3 cellular contexts compared by ENCODE assay signal in the genomic region with DNA sequence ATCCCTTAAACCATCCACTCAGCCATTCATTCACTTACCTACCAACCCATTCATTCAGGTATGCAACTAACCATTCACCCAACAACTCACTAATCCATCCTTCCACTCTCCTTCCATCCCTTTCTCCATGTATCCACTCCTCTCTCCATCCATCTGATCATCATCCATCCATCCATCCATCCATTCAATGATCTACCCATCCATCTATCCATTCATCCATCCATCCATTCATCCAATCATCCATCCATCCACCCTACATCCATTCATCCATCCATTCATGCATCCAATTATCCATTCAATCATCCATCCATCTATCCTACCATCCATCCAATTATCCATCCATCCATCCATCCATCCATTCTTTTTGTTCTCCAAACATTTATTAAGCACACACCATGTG.
TF ChIP-seq lines count a peak whose summit lies in the region.

No MANE protein-coding gene starts in this region.

TF ChIP-seq in A549, 52 proteins besides CTCF, POLR2A, EP300 and RAD21 (continued from another document):
- no peak for TF ChIP-seq MAZ (IDR thresholded peaks at IDR 0.05; ENCODE audit: borderline replicate concordance, low read depth, low read length)
- TF ChIP-seq CHD4 (IDR thresholded peaks at IDR 0.05; ENCODE audit: borderline replicate concordance), result no peak
- no peak for TF ChIP-seq RARB (CRISPR knock-in tag; IDR thresholded peaks at IDR 0.05)
- TF ChIP-seq, protein P1, sequence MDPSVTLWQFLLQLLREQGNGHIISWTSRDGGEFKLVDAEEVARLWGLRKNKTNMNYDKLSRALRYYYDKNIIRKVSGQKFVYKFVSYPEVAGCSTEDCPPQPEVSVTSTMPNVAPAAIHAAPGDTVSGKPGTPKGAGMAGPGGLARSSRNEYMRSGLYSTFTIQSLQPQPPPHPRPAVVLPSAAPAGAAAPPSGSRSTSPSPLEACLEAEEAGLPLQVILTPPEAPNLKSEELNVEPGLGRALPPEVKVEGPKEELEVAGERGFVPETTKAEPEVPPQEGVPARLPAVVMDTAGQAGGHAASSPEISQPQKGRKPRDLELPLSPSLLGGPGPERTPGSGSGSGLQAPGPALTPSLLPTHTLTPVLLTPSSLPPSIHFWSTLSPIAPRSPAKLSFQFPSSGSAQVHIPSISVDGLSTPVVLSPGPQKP (IDR thresholded peaks at IDR 0.05; ENCODE audit: low read depth, low read length), result no peak
- TF ChIP-seq PHF8 (IDR thresholded peaks at IDR 0.05; ENCODE audit: borderline replicate concordance, low read depth), result no peak
- no peak for TF ChIP-seq CBX8 (IDR thresholded peaks at IDR 0.05)
- no peak for TF ChIP-seq GATA3 (IDR thresholded peaks at IDR 0.05; ENCODE audit: borderline replicate concordance)
- TF ChIP-seq, protein P2, sequence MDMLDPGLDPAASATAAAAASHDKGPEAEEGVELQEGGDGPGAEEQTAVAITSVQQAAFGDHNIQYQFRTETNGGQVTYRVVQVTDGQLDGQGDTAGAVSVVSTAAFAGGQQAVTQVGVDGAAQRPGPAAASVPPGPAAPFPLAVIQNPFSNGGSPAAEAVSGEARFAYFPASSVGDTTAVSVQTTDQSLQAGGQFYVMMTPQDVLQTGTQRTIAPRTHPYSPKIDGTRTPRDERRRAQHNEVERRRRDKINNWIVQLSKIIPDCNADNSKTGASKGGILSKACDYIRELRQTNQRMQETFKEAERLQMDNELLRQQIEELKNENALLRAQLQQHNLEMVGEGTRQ (IDR thresholded peaks at IDR 0.05), result no peak
- no peak for TF ChIP-seq ZNF302 (CRISPR knock-in tag; IDR thresholded peaks at IDR 0.05)
- TF ChIP-seq FOSB (CRISPR knock-in tag; IDR thresholded peaks at IDR 0.05), result no peak
- TF ChIP-seq CBX2 (IDR thresholded peaks at IDR 0.05; ENCODE audit: borderline replicate concordance, low read depth), result no peak
- no peak for TF ChIP-seq ZFP36 (IDR thresholded peaks at IDR 0.05; ENCODE audit: borderline replicate concordance, partially characterized antibody)
- TF ChIP-seq KDM1A (IDR thresholded peaks at IDR 0.05; ENCODE audit: low read depth), result no peak
- no peak for TF ChIP-seq KDM5A (IDR thresholded peaks at IDR 0.05)
- TF ChIP-seq, protein P3, sequence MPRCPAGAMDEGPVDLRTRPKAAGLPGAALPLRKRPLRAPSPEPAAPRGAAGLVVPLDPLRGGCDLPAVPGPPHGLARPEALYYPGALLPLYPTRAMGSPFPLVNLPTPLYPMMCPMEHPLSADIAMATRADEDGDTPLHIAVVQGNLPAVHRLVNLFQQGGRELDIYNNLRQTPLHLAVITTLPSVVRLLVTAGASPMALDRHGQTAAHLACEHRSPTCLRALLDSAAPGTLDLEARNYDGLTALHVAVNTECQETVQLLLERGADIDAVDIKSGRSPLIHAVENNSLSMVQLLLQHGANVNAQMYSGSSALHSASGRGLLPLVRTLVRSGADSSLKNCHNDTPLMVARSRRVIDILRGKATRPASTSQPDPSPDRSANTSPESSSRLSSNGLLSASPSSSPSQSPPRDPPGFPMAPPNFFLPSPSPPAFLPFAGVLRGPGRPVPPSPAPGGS (IDR thresholded peaks at IDR 0.05), result no peak
- no peak for TF ChIP-seq HEYL (CRISPR knock-in tag; IDR thresholded peaks at IDR 0.05)
- TF ChIP-seq HOXA7 (CRISPR knock-in tag; IDR thresholded peaks at IDR 0.05), result no peak
TF ChIP-seq in A549: peak in this region for 0.

TF ChIP-seq in HEK293, 187 proteins besides CTCF, POLR2A, EP300 and RAD21 (continued from another document):
- TF ChIP-seq, protein P4, sequence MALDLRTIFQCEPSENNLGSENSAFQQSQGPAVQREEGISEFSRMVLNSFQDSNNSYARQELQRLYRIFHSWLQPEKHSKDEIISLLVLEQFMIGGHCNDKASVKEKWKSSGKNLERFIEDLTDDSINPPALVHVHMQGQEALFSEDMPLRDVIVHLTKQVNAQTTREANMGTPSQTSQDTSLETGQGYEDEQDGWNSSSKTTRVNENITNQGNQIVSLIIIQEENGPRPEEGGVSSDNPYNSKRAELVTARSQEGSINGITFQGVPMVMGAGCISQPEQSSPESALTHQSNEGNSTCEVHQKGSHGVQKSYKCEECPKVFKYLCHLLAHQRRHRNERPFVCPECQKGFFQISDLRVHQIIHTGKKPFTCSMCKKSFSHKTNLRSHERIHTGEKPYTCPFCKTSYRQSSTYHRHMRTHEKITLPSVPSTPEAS (tag by site-specific recombination; IDR thresholded peaks at IDR 0.05), result no peak
- TF ChIP-seq ZNF433 (tag by site-specific recombination; IDR thresholded peaks at IDR 0.05; ENCODE audit: low read depth), result no peak
- TF ChIP-seq ZNF596 (tag by site-specific recombination; IDR thresholded peaks at IDR 0.05), result no peak
- peak; percentile 96 for TF ChIP-seq ZBTB17 (tag by site-specific recombination; IDR thresholded peaks at IDR 0.05)
- TF ChIP-seq ZNF366 (tag by site-specific recombination; conservative IDR thresholded peaks at IDR 0.05), result peak; percentile 94
- TF ChIP-seq, protein P5, sequence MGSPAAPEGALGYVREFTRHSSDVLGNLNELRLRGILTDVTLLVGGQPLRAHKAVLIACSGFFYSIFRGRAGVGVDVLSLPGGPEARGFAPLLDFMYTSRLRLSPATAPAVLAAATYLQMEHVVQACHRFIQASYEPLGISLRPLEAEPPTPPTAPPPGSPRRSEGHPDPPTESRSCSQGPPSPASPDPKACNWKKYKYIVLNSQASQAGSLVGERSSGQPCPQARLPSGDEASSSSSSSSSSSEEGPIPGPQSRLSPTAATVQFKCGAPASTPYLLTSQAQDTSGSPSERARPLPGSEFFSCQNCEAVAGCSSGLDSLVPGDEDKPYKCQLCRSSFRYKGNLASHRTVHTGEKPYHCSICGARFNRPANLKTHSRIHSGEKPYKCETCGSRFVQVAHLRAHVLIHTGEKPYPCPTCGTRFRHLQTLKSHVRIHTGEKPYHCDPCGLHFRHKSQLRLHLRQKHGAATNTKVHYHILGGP (tag by site-specific recombination; IDR thresholded peaks at IDR 0.05), result no peak
- no peak for TF ChIP-seq KLF1 (tag by site-specific recombination; IDR thresholded peaks at IDR 0.05)
- no peak for TF ChIP-seq ZNF792 (tag by site-specific recombination; IDR thresholded peaks at IDR 0.05)

TF ChIP-seq in GM12878, 131 proteins besides CTCF, POLR2A, EP300 and RAD21:
- TF ChIP-seq, protein P6, sequence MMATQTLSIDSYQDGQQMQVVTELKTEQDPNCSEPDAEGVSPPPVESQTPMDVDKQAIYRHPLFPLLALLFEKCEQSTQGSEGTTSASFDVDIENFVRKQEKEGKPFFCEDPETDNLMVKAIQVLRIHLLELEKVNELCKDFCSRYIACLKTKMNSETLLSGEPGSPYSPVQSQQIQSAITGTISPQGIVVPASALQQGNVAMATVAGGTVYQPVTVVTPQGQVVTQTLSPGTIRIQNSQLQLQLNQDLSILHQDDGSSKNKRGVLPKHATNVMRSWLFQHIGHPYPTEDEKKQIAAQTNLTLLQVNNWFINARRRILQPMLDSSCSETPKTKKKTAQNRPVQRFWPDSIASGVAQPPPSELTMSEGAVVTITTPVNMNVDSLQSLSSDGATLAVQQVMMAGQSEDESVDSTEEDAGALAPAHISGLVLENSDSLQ (IDR thresholded peaks at IDR 0.05), result peak; percentile 20; the same call in 1 of the 2 replicates
- TF ChIP-seq, protein P7, sequence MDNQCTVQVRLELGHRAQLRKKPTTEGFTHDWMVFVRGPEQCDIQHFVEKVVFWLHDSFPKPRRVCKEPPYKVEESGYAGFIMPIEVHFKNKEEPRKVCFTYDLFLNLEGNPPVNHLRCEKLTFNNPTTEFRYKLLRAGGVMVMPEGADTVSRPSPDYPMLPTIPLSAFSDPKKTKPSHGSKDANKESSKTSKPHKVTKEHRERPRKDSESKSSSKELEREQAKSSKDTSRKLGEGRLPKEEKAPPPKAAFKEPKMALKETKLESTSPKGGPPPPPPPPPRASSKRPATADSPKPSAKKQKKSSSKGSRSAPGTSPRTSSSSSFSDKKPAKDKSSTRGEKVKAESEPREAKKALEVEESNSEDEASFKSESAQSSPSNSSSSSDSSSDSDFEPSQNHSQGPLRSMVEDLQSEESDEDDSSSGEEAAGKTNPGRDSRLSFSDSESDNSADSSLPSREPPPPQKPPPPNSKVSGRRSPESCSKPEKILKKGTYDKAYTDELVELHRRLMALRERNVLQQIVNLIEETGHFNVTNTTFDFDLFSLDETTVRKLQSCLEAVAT (IDR thresholded peaks at IDR 0.05), result no peak
- TF ChIP-seq ZNF207 (IDR thresholded peaks at IDR 0.05; ENCODE audit: borderline replicate concordance), result no peak
- TF ChIP-seq FOXK2 (IDR thresholded peaks at IDR 0.05), result peak; percentile 36; the same call in 1 of the 2 replicates
- TF ChIP-seq ATF7 (IDR thresholded peaks at IDR 0.05; ENCODE audit: low read depth), result no peak
- peak; percentile 12; the same call in 1 of the 2 replicates for TF ChIP-seq NFXL1 (IDR thresholded peaks at IDR 0.05; ENCODE audit: borderline replicate concordance)
- no peak for TF ChIP-seq BMI1 (IDR thresholded peaks at IDR 0.05; ENCODE audit: borderline replicate concordance)
